ENCODE assay signal across 37 cellular contexts in the genomic region with DNA sequence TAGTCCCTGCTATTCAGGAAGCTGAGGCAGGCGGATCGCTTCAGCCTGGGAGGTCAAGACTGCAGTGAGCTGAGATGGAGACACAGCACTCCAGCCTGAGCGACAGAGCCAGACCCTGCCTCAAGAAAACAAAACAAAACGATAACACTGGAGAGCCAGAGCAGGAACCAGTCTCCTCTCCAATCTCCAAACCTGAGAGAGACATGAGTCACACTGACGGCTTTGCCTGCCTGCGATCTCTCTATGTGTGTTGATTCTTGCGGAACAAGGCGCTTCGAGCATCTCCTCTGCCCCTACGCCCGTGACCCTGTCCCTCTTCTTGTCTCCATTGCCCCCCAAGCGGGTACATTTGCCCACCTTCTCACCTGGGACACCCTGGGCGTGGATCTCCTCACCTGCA. TPM values are rescaled to one million over a fixed set of nuclear protein-coding genes. Genes with fewer than 3 reads are reported as not detected.
"Had no signal": no experiment of that assay in that cellular context is flagged by ENCODE, and none has a peak within 500 bp of the region (broad histone marks: within the 10 kb centered on the region; RNA-seq: fewer than 3 reads in every experiment).

No MANE protein-coding gene starts in this region.

- H3K36me3 Mint-ChIP-seq: immature natural killer cell; naive B cell; natural killer cell; neural progenitor cell; stimulated activated memory B cell treated with anti-CD40 and anti-IgM and Interleukin-4, amounts not matched to agents 10 μg/mL and 1 μg/mL and 100 μg/mL, for 72 hours had no signal

- H3K4me3 ChIP-seq: left lung, lung, neural progenitor cell, ovary, right atrium auricular region, right lobe of liver, smooth muscle cell, tibial nerve, upper lobe of left lung, vagina had no signal

- H3K27ac Mint-ChIP-seq: immature natural killer cell; mesothelial cell of epicardium; natural killer cell; nephron progenitor cell; neural progenitor cell; progenitor cell of endocrine pancreas; stimulated activated memory B cell treated with anti-CD40 and anti-IgM and Interleukin-4, amounts not matched to agents 10 μg/mL and 1 μg/mL and 100 μg/mL, for 72 hours; stimulated activated naive CD8-positive, alpha-beta T cell treated with anti-CD3 and anti-CD28 coated beads, Interleukin-15, amount 100 ng/mL, for 72 hours had no signal

- DNase-seq: hypothalamus; immature natural killer cell; kidney; left colon; left lung; mesendoderm; naive B cell; natural killer cell; nephron progenitor cell; ovary; right lobe of liver; stimulated activated CD4-positive, alpha-beta T cell treated with anti-CD3 and anti-CD28 coated beads, Interleukin-1b, Interleukin-23, amount 100 ng/mL, for 48 hours; stimulated activated CD4-positive, alpha-beta T cell treated with anti-CD3 and anti-CD28 coated beads, Interleukin-2, amount 100 ng/mL, for 48 hours; stimulated activated CD4-positive, alpha-beta T cell treated with anti-CD3 and anti-CD28 coated beads, Interleukin-4, amount 100 ng/mL, for 4 hours; stimulated activated CD8-positive, alpha-beta memory T cell treated with anti-CD3 and anti-CD28 coated beads, Interleukin-4, amount 100 ng/mL, for 48 hours; stimulated activated naive CD4-positive, alpha-beta T cell treated with Interleukin-2 at 50 U/mL for 16 hours; stimulated activated naive CD8-positive, alpha-beta T cell treated with anti-CD3 and anti-CD28 coated beads, Interleukin-15, amount 100 ng/mL, for 72 hours; substantia nigra had no signal

- H3K4me1 ChIP-seq: left lung, right atrium auricular region, right lobe of liver, tibial nerve, vagina had no signal

- H3K4me3 Mint-ChIP-seq: immature natural killer cell; mesothelial cell of epicardium; naive B cell; natural killer cell; nephron progenitor cell; neural progenitor cell; stimulated activated memory B cell treated with anti-CD40 and anti-IgM and Interleukin-4, amounts not matched to agents 10 μg/mL and 1 μg/mL and 100 μg/mL, for 72 hours; stimulated activated naive CD8-positive, alpha-beta T cell treated with anti-CD3 and anti-CD28 coated beads, Interleukin-15, amount 100 ng/mL, for 72 hours had no signal

- ATAC-seq: left colon; left lung; natural killer cell; stimulated activated memory B cell treated with anti-CD40 and anti-IgM and Interleukin-4, amounts not matched to agents 10 μg/mL and 1 μg/mL and 100 μg/mL, for 72 hours; stimulated activated naive CD8-positive, alpha-beta T cell treated with anti-CD3 and anti-CD28 coated beads, Interleukin-15, amount 100 ng/mL, for 72 hours had no signal

- FAIRE-seq: islet of Langerhans, kidney had no signal

- H3K27me3 Mint-ChIP-seq: progenitor cell of endocrine pancreas; stimulated activated memory B cell treated with anti-CD40 and anti-IgM and Interleukin-4, amounts not matched to agents 10 μg/mL and 1 μg/mL and 100 μg/mL, for 72 hours; stimulated activated naive CD8-positive, alpha-beta T cell treated with anti-CD3 and anti-CD28 coated beads, Interleukin-15, amount 100 ng/mL, for 72 hours had no signal

- H3K4me2 ChIP-seq: neural progenitor cell, smooth muscle cell had no signal

- H2AFZ ChIP-seq: neural progenitor cell had no signal

- H3K36me3 ChIP-seq: left lung, neural progenitor cell, ovary, right atrium auricular region, right lobe of liver, tibial nerve, upper lobe of left lung, vagina had no signal

- H3K4me1 Mint-ChIP-seq: immature natural killer cell; naive B cell; natural killer cell; stimulated activated memory B cell treated with anti-CD40 and anti-IgM and Interleukin-4, amounts not matched to agents 10 μg/mL and 1 μg/mL and 100 μg/mL, for 72 hours; stimulated activated naive CD8-positive, alpha-beta T cell treated with anti-CD3 and anti-CD28 coated beads, Interleukin-15, amount 100 ng/mL, for 72 hours had no signal

- H3K9me3 Mint-ChIP-seq: natural killer cell had no signal

- H3K27me3 ChIP-seq: left lung, neural progenitor cell, ovary, right atrium auricular region, right lobe of liver, tibial nerve, upper lobe of left lung, vagina had no signal

- H3K27ac ChIP-seq: left lung, neural progenitor cell, ovary, right atrium auricular region, right lobe of liver, tibial nerve, upper lobe of left lung, vagina had no signal

- H3K9ac ChIP-seq: neural progenitor cell had no signal

- H3K9me3 ChIP-seq: right lobe of liver, vagina had no signal

RNA-seq across cellular contexts. Expression of gene DPRX, which starts 15.6 kb away (rescaled TPM):
- total RNA-seq: kidney, left colon, left lung, liver, lung, mesothelial cell of epicardium, mononuclear cell, natural killer cell, omental fat pad, ovary, progenitor cell of endocrine pancreas, pulmonary artery endothelial cell, renal cortical epithelial cell, right atrium auricular region, right lobe of liver, skeletal muscle tissue, smooth muscle cell, temporal lobe, tibial nerve, upper lobe of left lung, urinary bladder, vagina had no signal
- polyA plus RNA-seq: immature natural killer cell, liver, ovary, smooth muscle cell, urinary bladder had no signal
